ENCODE assay signal across 1 cellular context in genomic region chr1:189607477-189608096, GRCh38.
TF ChIP-seq lines count a peak whose summit lies in the region.

No MANE protein-coding gene starts in this region.

TF ChIP-seq in HepG2, 621 proteins besides CTCF, POLR2A, EP300 and RAD21 (continued from another document):
- TF ChIP-seq JUNB (CRISPR knock-in tag; IDR thresholded peaks at IDR 0.05; ENCODE audit: borderline replicate concordance) (no peak), THAP7 (CRISPR knock-in tag; IDR thresholded peaks at IDR 0.05) (no peak), ZNF782 (CRISPR knock-in tag; IDR thresholded peaks at IDR 0.05; ENCODE audit: borderline replicate concordance) (no peak), HOXA3 (CRISPR knock-in tag; IDR thresholded peaks at IDR 0.05) (no peak)
